In the genomic region with DNA sequence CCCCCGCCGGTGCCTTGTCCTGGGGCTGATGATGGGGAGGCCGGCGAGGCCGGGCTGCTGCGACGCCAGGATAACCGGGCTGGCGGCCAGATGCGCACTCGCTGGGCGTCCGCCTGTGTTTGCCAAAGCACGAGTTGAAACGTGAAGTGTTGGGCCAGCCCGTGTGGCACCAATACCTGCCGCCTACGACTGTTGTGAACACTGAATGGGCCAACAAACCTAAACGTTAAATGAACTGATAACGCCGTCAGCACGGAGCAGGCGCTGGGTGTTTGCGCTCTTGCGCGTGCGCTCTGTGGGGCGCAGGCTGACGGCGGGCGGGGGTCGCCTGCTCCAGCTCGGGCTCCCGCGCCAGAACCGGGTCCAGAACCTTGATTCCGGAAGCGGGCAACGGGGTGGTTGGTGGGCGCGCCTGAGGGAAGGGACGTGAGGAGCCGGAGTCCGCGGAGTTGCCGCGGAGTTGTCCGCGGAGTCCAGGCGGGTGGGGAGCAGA, we compare ENCODE assay signal across 16 cellular contexts. TPM values are rescaled to one million over a fixed set of nuclear protein-coding genes. Genes with fewer than 3 reads are reported as not detected.
DNase-seq lines count a peak whose midpoint lies in the region; ATAC-seq, FAIRE-seq and TF ChIP-seq lines count a peak whose summit lies in the region.
"Had no signal": no experiment of that assay in that cellular context is flagged by ENCODE, and none has a peak within 500 bp of the region (broad histone marks: within the 10 kb centered on the region; RNA-seq: fewer than 3 reads in every experiment).

No MANE protein-coding gene starts in this region.

- intact Hi-C loops in kidney (cut with DNase I) = no loop called here

- WGBS in suprapubic skin = 44% methylated on average over 33 of the region's 50 CpGs

- H3K9me3 ChIP-seq in kidney (ENCODE audit: control insufficient read depth in 1 of 2, low read length in 2 of 2) (peaks cover 0 to 8% of the 10 kb centered on the region in 2 donors), suprapubic skin (no peaks in the 10 kb centered on the region)

- peaks cover 14% of the 10 kb centered on the region for H3K27me3 ChIP-seq in bronchial epithelial cell (ENCODE audit: control insufficient read depth, insufficient read depth, low read length)
- H3K27me3 ChIP-seq in suprapubic skin = peaks cover 32% of the 10 kb centered on the region

- no peak for TF ChIP-seq POLR2A in suprapubic skin (IDR thresholded peaks at IDR 0.05)

- no peaks in the 10 kb centered on the region for H3K4me1 ChIP-seq in kidney (ENCODE audit: control insufficient read depth in 1 of 2, insufficient read depth in 1 of 2, low read depth in 1 of 2, low read length in 2 of 2)
- peaks cover 28% of the 10 kb centered on the region for H3K4me1 ChIP-seq in suprapubic skin

- H3K27ac ChIP-seq in kidney (ENCODE audit: low read depth in 2 of 2, low read length in 2 of 2) (no peak overlapping the region), suprapubic skin (peak overlapping the region; percentile 43)
- H3K27ac ChIP-seq: KMS-11, VCaP had no signal

- H3K9ac ChIP-seq in kidney (ENCODE audit: low read length in 2 of 2) = no peak overlapping the region
- H3K9ac ChIP-seq: KMS-11 had no signal

- no peak for ATAC-seq in GM18511 (IDR thresholded peaks at IDR 0.05; ENCODE audit: unreplicated experiment)
- no peak for ATAC-seq in HG02571 (IDR thresholded peaks at IDR 0.05; ENCODE audit: unreplicated experiment)
- ATAC-seq: activated CD8-positive, alpha-beta memory T cell treated with anti-CD3 and anti-CD28 coated beads, Interleukin-2, amount 10 ng/mL, durations not matched to agents 7 days and 5 days had no signal

- H3K4me3 ChIP-seq in bronchial epithelial cell (ENCODE audit: low read depth, low read length) (peak overlapping the region; percentile 6), kidney (ENCODE audit: low read length in 2 of 2) (no peak overlapping the region), suprapubic skin (peak overlapping the region; percentile 40)

- DNase-seq in NCI-H345 (lab: John Stamatoyannopoulos, UW) = peak; percentile 14
- DNase-seq in NCI-H345 treated with DMSO at 0.1 percent for 48 hours (lab: John Stamatoyannopoulos, UW; ENCODE audit: unreplicated experiment) = no peak
- DNase-seq in bronchial epithelial cell (ENCODE audit: low read depth) = peak; percentile 5
- DNase-seq in kidney = peak; percentile 64
- no peak for DNase-seq in suprapubic skin (ENCODE audit: low spot score in 2 of 2)
- no peak for DNase-seq in NOMO-1 treated with DMSO at 0.1 percent for 48 hours (lab: John Stamatoyannopoulos, UW; ENCODE audit: unreplicated experiment)
- DNase-seq: activated CD8-positive, alpha-beta memory T cell treated with anti-CD3 and anti-CD28 coated beads, Interleukin-2, amount 10 ng/mL, durations not matched to agents 7 days and 5 days; activated naive CD8-positive, alpha-beta T cell treated with anti-CD3 and anti-CD28 coated beads, Interleukin-2, amount 10 ng/mL, durations not matched to agents 7 days and 5 days; DND-41; foreskin melanocyte; kidney glomerular epithelial cell; NCI-H2081 had no signal

- TF ChIP-seq EP300 in suprapubic skin (IDR thresholded peaks at IDR 0.05) = no peak

- TF ChIP-seq CTCF in bronchial epithelial cell (IDR thresholded peaks at IDR 0.05; ENCODE audit: insufficient read depth, low read length, severe bottlenecking) (no peak), kidney (IDR thresholded peaks at IDR 0.05; ENCODE audit: borderline replicate concordance, extremely low read depth, insufficient read depth) (no peak), suprapubic skin (IDR thresholded peaks at IDR 0.05) (no peak)

- no peak for FAIRE-seq in bronchial epithelial cell (lab: Jason Lieb, UNC)
- no peak for FAIRE-seq in kidney (lab: Jason Lieb, UNC)

- H3K36me3 ChIP-seq in bronchial epithelial cell (ENCODE audit: control insufficient read depth, insufficient read depth, low read length) (no peaks in the 10 kb centered on the region), kidney (ENCODE audit: control insufficient read depth in 1 of 2, insufficient read depth in 2 of 2, low read length in 2 of 2) (no peaks in the 10 kb centered on the region), suprapubic skin (no peaks in the 10 kb centered on the region)

RNA-seq across cellular contexts. Expression of a gene that starts 0.7 kb away (rescaled TPM):
- under 0.01 and 0.26 TPM in 2 replicates for total RNA-seq in bronchial epithelial cell
- 2.9 TPM for total RNA-seq in kidney
- 3.4 TPM for polyA plus RNA-seq in kidney (ENCODE audit: insufficient read depth, low read depth, low replicate concordance)
- total RNA-seq in suprapubic skin = 10 to 100 TPM in 3 of 4 donors, 1 to 10 TPM in 1; 4.5 to 28.0 (median 19.3) TPM

RNA-seq across cellular contexts. Expression of a gene that starts 37.6 kb away (rescaled TPM):
- total RNA-seq in bronchial epithelial cell (not detected in 2 replicates), kidney (1.2 TPM), suprapubic skin (1 to 10 TPM in 1 of 4 donors, not detected in 3; 5.9 TPM)
- polyA plus RNA-seq in kidney (ENCODE audit: insufficient read depth, low read depth, low replicate concordance) = 1.4 TPM

Comparison
In these comparisons a context has a peak if more than half of its experiments do, and no peak if none do; other contexts are left out.
1. DNase-seq: peak in NCI-H345 (single experiment), bronchial epithelial cell (single experiment) and kidney (single experiment); none in NCI-H345 treated with DMSO at 0.1 percent for 48 hours (single experiment), suprapubic skin (0 of 2) and NOMO-1 treated with DMSO at 0.1 percent for 48 hours (single experiment).
2. H3K4me3 ChIP-seq: peak in bronchial epithelial cell (single experiment) and suprapubic skin (single experiment); none in kidney (0 of 2).